ENCODE assay signal across 10 cellular contexts in genomic region chr17:29723283-29724047, GRCh38.
DNase-seq lines count a peak whose midpoint lies in the region; ATAC-seq and TF ChIP-seq lines count a peak whose summit lies in the region.
"Had no signal": no experiment of that assay in that cellular context is flagged by ENCODE, and none has a peak within 500 bp of the region (broad histone marks: within the 10 kb centered on the region; RNA-seq: fewer than 3 reads in every experiment).

No MANE protein-coding gene starts in this region.

- peaks cover 4% of the 10 kb centered on the region for H3K9me3 Mint-ChIP-seq in activated T-cell treated with anti-CD3 and anti-CD28 coated beads, Interleukin-2, amount 50 U/mL, for 4 hours
- H3K9me3 Mint-ChIP-seq in chondrocyte (ENCODE audit: low read depth) (peaks cover 5% of the 10 kb centered on the region), endodermal cell (no peaks in the 10 kb centered on the region)

- intact Hi-C loops in OCI-LY7 (cut with micrococcal nuclease; ENCODE audit: unreplicated experiment), result loop anchor here (2.0 to 5.0 kb wide), 2 partner anchors 37 to 209 kb away; partner anchors contain the start of gene SSH2

- no peak for DNase-seq in activated T-cell treated with anti-CD3 and anti-CD28 coated beads, Interleukin-2, amount 50 U/mL, for 4 hours
- DNase-seq in activated T-cell treated with anti-CD3 and anti-CD28 coated beads, Interleukin-2, amount 50 U/mL, for 48 hours, result no peak
- DNase-seq in OCI-LY7 (ENCODE audit: low spot score) (peak; percentile 80), germinal center (ENCODE audit: low spot score) (peak; percentile 46), midbrain (lab: John Stamatoyannopoulos, UW) (no peak), chondrocyte (ENCODE audit: low spot score) (no peak), endodermal cell (no peak)
- DNase-seq: NCI-H774 had no signal

- H3K4me1 Mint-ChIP-seq in activated T-cell treated with anti-CD3 and anti-CD28 coated beads, Interleukin-2, amount 50 U/mL, for 4 hours (ENCODE audit: low read depth), result peaks cover 74% of the 10 kb centered on the region
- H3K4me1 Mint-ChIP-seq in chondrocyte (ENCODE audit: low read depth) (peaks cover 33% of the 10 kb centered on the region), endodermal cell (peaks cover 5% of the 10 kb centered on the region)

- peak overlapping the region; percentile 92 for H3K4me2 ChIP-seq in OCI-LY7 (ENCODE audit: low read length)

- peak overlapping the region; percentile 96 for H3K27ac ChIP-seq in OCI-LY7 (ENCODE audit: low read depth, low read length, poor library complexity, severe bottlenecking)
- peak overlapping the region; percentile 97 for H3K27ac ChIP-seq in thymus (ENCODE audit: low read depth)
- H3K27ac ChIP-seq in endodermal cell (ENCODE audit: low read depth, low read length), result no peak overlapping the region

- no peak overlapping the region for H2AFZ ChIP-seq in OCI-LY7 (ENCODE audit: low read length)

- H3K4me3 ChIP-seq in OCI-LY7 (ENCODE audit: low read depth, low read length, poor library complexity, severe bottlenecking), result peak overlapping the region; percentile 52
- H3K4me3 ChIP-seq in thymus (ENCODE audit: low read length), result peak overlapping the region; percentile 38
- no peak overlapping the region for H3K4me3 ChIP-seq in endodermal cell (ENCODE audit: low read length)

- POLR2A ChIA-PET in OCI-LY7 (lab: Charles Lee), result interaction anchor here (0.6 to 3.4 kb wide), 18 partner anchors 9 to 204 kb away, joined by 3 to 19 read pairs (median 5); no protein-coding TSS in a partner anchor

- H3K9me3 ChIP-seq in OCI-LY7 (ENCODE audit: low read length) (peaks cover 6% of the 10 kb centered on the region), thymus (ENCODE audit: control insufficient read depth) (no peaks in the 10 kb centered on the region), endodermal cell (ENCODE audit: control insufficient read depth, low read length) (peaks cover 4% of the 10 kb centered on the region)

- H3K9ac ChIP-seq in endodermal cell (ENCODE audit: extremely low read depth, low read length, poor library complexity, severe bottlenecking), result no peak overlapping the region

- BruUV-seq in OCI-LY7 (replicated peaks; lab: Mats Ljungman, UMichigan), result no TSS peak

- peaks cover 10% of the 10 kb centered on the region for H3K36me3 ChIP-seq in OCI-LY7 (ENCODE audit: insufficient read depth, low read length)
- H3K36me3 ChIP-seq in thymus (ENCODE audit: control insufficient read depth, insufficient read depth), result no peaks in the 10 kb centered on the region
- H3K36me3 ChIP-seq in endodermal cell (ENCODE audit: control insufficient read depth, insufficient read depth, low read length), result no peaks in the 10 kb centered on the region

- H3K4me1 ChIP-seq in OCI-LY7 (ENCODE audit: insufficient read depth, low read length, poor library complexity, severe bottlenecking), result peaks cover 84% of the 10 kb centered on the region
- peaks cover 42% of the 10 kb centered on the region for H3K4me1 ChIP-seq in thymus (ENCODE audit: control insufficient read depth, insufficient read depth, low read length)
- no peaks in the 10 kb centered on the region for H3K4me1 ChIP-seq in endodermal cell (ENCODE audit: control insufficient read depth, insufficient read depth, low read length)

- H3K27ac Mint-ChIP-seq in chondrocyte (ENCODE audit: unreplicated experiment), result no peak overlapping the region
- no peak overlapping the region for H3K27ac Mint-ChIP-seq in endodermal cell

- ATAC-seq in activated T-cell treated with anti-CD3 and anti-CD28 coated beads, Interleukin-2, amount 50 U/mL, for 4 hours, result peak; percentile 59 to 65
- ATAC-seq: HCT116 had no signal

- CTCF ChIA-PET in OCI-LY7 (lab: Charles Lee; ENCODE audit: unreplicated experiment), result interaction anchor here (1.2 kb wide), 3 partner anchors 24 to 106 kb away, joined by 3 read pairs; no protein-coding TSS in a partner anchor

- WGBS in thymus, result 55% methylated on average over 2 of the region's 2 CpGs
- 92 to 94% methylated on average over 2 of the region's 2 CpGs for WGBS in endodermal cell (ENCODE audit: insufficient coverage in 1 of 2, insufficient read length in 1 of 2), 2 experiments

- H3K9me2 ChIP-seq in OCI-LY7 (ENCODE audit: insufficient read depth, low read length), result no peaks in the 10 kb centered on the region

- H3K4me3 Mint-ChIP-seq in activated T-cell treated with anti-CD3 and anti-CD28 coated beads, Interleukin-2, amount 50 U/mL, for 4 hours, result peak overlapping the region; percentile 59
- H3K4me3 Mint-ChIP-seq in chondrocyte (ENCODE audit: unreplicated experiment), result no peak overlapping the region
- no peak overlapping the region for H3K4me3 Mint-ChIP-seq in endodermal cell

- no peaks in the 10 kb centered on the region for H4K20me1 ChIP-seq in OCI-LY7 (ENCODE audit: insufficient read depth, low read length)

- TF ChIP-seq CTCF in OCI-LY7 (conservative IDR thresholded peaks at IDR 0.05; ENCODE audit: low read length) (no peak), chondrocyte (IDR thresholded peaks at IDR 0.05) (no peak), endodermal cell (conservative IDR thresholded peaks at IDR 0.05) (no peak)

- peaks cover 4% of the 10 kb centered on the region for H3K36me3 Mint-ChIP-seq in activated T-cell treated with anti-CD3 and anti-CD28 coated beads, Interleukin-2, amount 50 U/mL, for 4 hours (ENCODE audit: insufficient read depth)
- H3K36me3 Mint-ChIP-seq in chondrocyte (ENCODE audit: low read depth), result peaks cover 4% of the 10 kb centered on the region
- H3K36me3 Mint-ChIP-seq in endodermal cell (ENCODE audit: low read depth), result no peaks in the 10 kb centered on the region

- no peaks in the 10 kb centered on the region for H3K27me3 Mint-ChIP-seq in activated T-cell treated with anti-CD3 and anti-CD28 coated beads, Interleukin-2, amount 50 U/mL, for 4 hours (ENCODE audit: low read depth)
- H3K27me3 Mint-ChIP-seq in chondrocyte (ENCODE audit: low read depth) (no peaks in the 10 kb centered on the region), endodermal cell (ENCODE audit: insufficient read depth) (no peaks in the 10 kb centered on the region)

- H3K79me2 ChIP-seq in OCI-LY7 (ENCODE audit: insufficient read depth, low read depth, low read length), result peaks cover 71% of the 10 kb centered on the region

- H3K27me3 ChIP-seq in thymus (ENCODE audit: control insufficient read depth, insufficient read depth) (no peaks in the 10 kb centered on the region), endodermal cell (ENCODE audit: control insufficient read depth, insufficient read depth, low read length, poor library complexity, severe bottlenecking) (no peaks in the 10 kb centered on the region)

Comparison
In these comparisons a context has a peak if more than half of its experiments do, and no peak if none do; other contexts are left out.
1. DNase-seq: peak in OCI-LY7 (single experiment) and germinal center (single experiment); none in activated T-cell treated with anti-CD3 and anti-CD28 coated beads, Interleukin-2, amount 50 U/mL, for 4 hours (single experiment), activated T-cell treated with anti-CD3 and anti-CD28 coated beads, Interleukin-2, amount 50 U/mL, for 48 hours (0 of 2), midbrain (single experiment), chondrocyte (single experiment) and endodermal cell (single experiment).